In the genomic region with DNA sequence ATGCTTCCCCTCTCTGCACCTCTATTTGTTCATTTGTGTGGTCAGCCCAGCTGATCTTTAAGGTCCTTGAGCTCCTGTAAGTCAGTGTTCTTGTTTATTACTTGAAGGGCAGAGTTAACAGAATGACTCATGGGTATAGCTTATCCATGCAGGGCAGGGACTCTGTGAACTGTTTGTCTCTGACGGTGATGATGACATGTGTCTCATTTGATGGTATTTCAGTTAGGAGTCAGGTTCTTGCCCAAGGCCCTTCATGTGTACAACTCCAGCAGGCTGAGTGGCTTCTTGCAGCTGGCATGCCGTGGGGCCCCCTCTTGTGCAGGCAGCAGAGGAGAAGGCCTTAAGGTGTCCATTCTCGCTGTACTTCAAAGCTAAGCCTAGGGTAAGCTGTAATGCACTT, we compare ENCODE assay signal across 10 cellular contexts.
DNase-seq lines count a peak whose midpoint lies in the region; ATAC-seq and TF ChIP-seq lines count a peak whose summit lies in the region.
"Had no signal": no experiment of that assay in that cellular context is flagged by ENCODE, and none has a peak within 500 bp of the region (broad histone marks: within the 10 kb centered on the region; RNA-seq: fewer than 3 reads in every experiment).

No MANE protein-coding gene starts in this region.

- TF ChIP-seq CTCF in HFFc6 (IDR thresholded peaks at IDR 0.05) (no peak), left ventricle myocardium inferior (IDR thresholded peaks at IDR 0.05; ENCODE audit: borderline replicate concordance) (no peak)

- H3K4me1 ChIP-seq in left ventricle myocardium inferior = peaks cover 42% of the 10 kb centered on the region

- peak overlapping the region; percentile 73 for H3K27ac Mint-ChIP-seq in HFFc6
- H3K27ac Mint-ChIP-seq: activated T-helper 2 cell treated with anti-CD3 and anti-CD28 coated beads, Interferon-gamma antibody, Interleukin-2, Interleukin-4, amounts not matched to agents 10 μg/mL and 5 μg/mL and 100 μg/mL, durations not matched to agents 14 hours and 24 hours and 36 hours; naive thymus-derived CD4-positive, alpha-beta T cell had no signal

- intact Hi-C loops in left ventricle myocardium inferior (cut with micrococcal nuclease) = no loop called here

- no peaks in the 10 kb centered on the region for H3K27me3 ChIP-seq in left ventricle myocardium inferior (ENCODE audit: low read depth)

- peaks cover 8% of the 10 kb centered on the region for H3K36me3 ChIP-seq in left ventricle myocardium inferior

- H3K4me3 ChIP-seq in left ventricle myocardium inferior = no peak overlapping the region

- ATAC-seq in GM18502 (IDR thresholded peaks at IDR 0.05; ENCODE audit: poor library complexity, unreplicated experiment) = no peak
- ATAC-seq: naive thymus-derived CD4-positive, alpha-beta T cell had no signal

- H3K4me3 Mint-ChIP-seq in HFFc6 = peak overlapping the region; percentile 34; the same call in 1 of the 2 replicates
- H3K4me3 Mint-ChIP-seq: naive thymus-derived CD4-positive, alpha-beta T cell had no signal

- peaks cover 4% of the 10 kb centered on the region for H3K27me3 Mint-ChIP-seq in HFFc6 (ENCODE audit: insufficient read depth)

- H3K9me3 ChIP-seq in left ventricle myocardium inferior (replicated peaks) = no peaks in the 10 kb centered on the region

- H3K4me1 Mint-ChIP-seq in HFFc6 (ENCODE audit: low read depth) = peaks cover 27% of the 10 kb centered on the region
- H3K4me1 Mint-ChIP-seq: naive thymus-derived CD4-positive, alpha-beta T cell had no signal

- peaks cover 35% of the 10 kb centered on the region for H3K36me3 Mint-ChIP-seq in HFFc6 (ENCODE audit: low read depth)
- H3K36me3 Mint-ChIP-seq: naive thymus-derived CD4-positive, alpha-beta T cell had no signal

- H3K9me3 Mint-ChIP-seq in HFFc6 = no peaks in the 10 kb centered on the region
- H3K9me3 Mint-ChIP-seq: activated T-helper 2 cell treated with anti-CD3 and anti-CD28 coated beads, Interferon-gamma antibody, Interleukin-2, Interleukin-4, amounts not matched to agents 10 μg/mL and 5 μg/mL and 100 μg/mL, durations not matched to agents 14 hours and 24 hours and 36 hours had no signal

- DNase-seq in HFFc6 (peak; percentile 81), astrocyte of the hippocampus (ENCODE audit: low read depth, low spot score) (peak; percentile 48), left ventricle myocardium inferior (no peak), stromal cell of bone marrow (ENCODE audit: low read depth) (peak; percentile 33), NCI-H2029 (lab: John Stamatoyannopoulos, UW) (no peak), Ammon's horn (ENCODE audit: low spot score) (no peak)
- DNase-seq: naive thymus-derived CD4-positive, alpha-beta T cell; NCI-H1694 had no signal

- peak overlapping the region; percentile 64 for H3K27ac ChIP-seq in left ventricle myocardium inferior (replicated peaks)

Comparison
In these comparisons a context has a peak if more than half of its experiments do, and no peak if none do; other contexts are left out.
1. DNase-seq: peak in HFFc6 (single experiment), astrocyte of the hippocampus (single experiment) and stromal cell of bone marrow (single experiment); none in left ventricle myocardium inferior (single experiment), NCI-H2029 (single experiment) and Ammon's horn (single experiment).